ENCODE assay signal across 22 cellular contexts in the genomic region with DNA sequence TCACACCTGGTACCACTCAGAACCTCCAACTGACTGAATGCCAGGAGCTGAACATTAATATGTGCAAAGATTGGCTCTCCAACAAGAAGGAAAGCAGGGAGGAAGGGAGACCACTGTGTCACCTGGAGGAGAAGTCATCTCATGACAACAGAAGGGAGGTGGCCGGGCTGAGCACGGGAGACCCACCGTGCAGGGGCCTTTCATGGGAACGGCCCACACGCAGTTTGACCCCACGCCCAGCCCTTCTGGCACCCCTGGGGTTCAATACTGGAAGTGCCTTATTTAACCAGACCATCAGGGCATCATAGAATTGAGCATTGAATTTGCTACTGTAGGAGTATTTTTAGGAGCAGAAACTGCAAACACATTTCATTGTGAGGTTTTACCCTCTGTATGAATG.
DNase-seq lines count a peak whose midpoint lies in the region; FAIRE-seq and TF ChIP-seq lines count a peak whose summit lies in the region.
"Had no signal": no experiment of that assay in that cellular context is flagged by ENCODE, and none has a peak within 500 bp of the region (broad histone marks: within the 10 kb centered on the region; RNA-seq: fewer than 3 reads in every experiment).

No MANE protein-coding gene starts in this region.

- H3K9me3 ChIP-seq in kidney (ENCODE audit: control insufficient read depth in 1 of 2, low read length in 2 of 2): no peaks in the 10 kb centered on the region
- H3K9me3 ChIP-seq in stomach: no peaks in the 10 kb centered on the region

- H3K36me3 ChIP-seq in kidney (ENCODE audit: control insufficient read depth in 1 of 2, insufficient read depth in 2 of 2, low read length in 2 of 2) (no peaks in the 10 kb centered on the region), stomach (peaks cover 0 to 15% (median 7%) of the 10 kb centered on the region in 4 donors)

- WGBS in stomach, 5 donors: 81 to 95% (median 88%) methylated on average over 6 of the region's 6 CpGs

- peaks cover 0 to 32% (median 0%) of the 10 kb centered on the region in 3 donors for H3K27me3 ChIP-seq in stomach

- no peak for FAIRE-seq in kidney (lab: Jason Lieb, UNC)
- FAIRE-seq: GM12891, HepG2 had no signal

- H3K4me1 ChIP-seq in kidney (ENCODE audit: control insufficient read depth in 1 of 2, insufficient read depth in 1 of 2, low read depth in 1 of 2, low read length in 2 of 2) (no peaks in the 10 kb centered on the region), stomach (peaks cover 6 to 22% (median 13%) of the 10 kb centered on the region in 4 donors)

- no peak for TF ChIP-seq EP300 in stomach (IDR thresholded peaks at IDR 0.05)

- intact Hi-C loops in kidney (cut with DNase I) (loop anchor here (2.0 kb wide), 1 partner anchor 147 kb away; no protein-coding TSS in a partner anchor), stomach (cut with DNase I; ENCODE audit: low total_unique reads) (loop anchor here (2.0 kb wide), 1 partner anchor 149 kb away; no protein-coding TSS in a partner anchor)

- H3K27ac ChIP-seq in kidney (ENCODE audit: low read depth in 2 of 2, low read length in 2 of 2) (no peak overlapping the region), stomach (no peak overlapping the region)
- H3K27ac ChIP-seq: 22Rv1, GM23248, HL-60, SK-N-MC had no signal

- no peak overlapping the region for H3K4me3 ChIP-seq in kidney (ENCODE audit: low read length in 2 of 2)
- H3K4me3 ChIP-seq in stomach: no peak overlapping the region
- H3K4me3 ChIP-seq: GM23248, SK-N-MC had no signal

- TF ChIP-seq CTCF in kidney (IDR thresholded peaks at IDR 0.05; ENCODE audit: borderline replicate concordance, extremely low read depth, insufficient read depth): no peak
- TF ChIP-seq CTCF in stomach (IDR thresholded peaks at IDR 0.05): no peak

- no peak overlapping the region for H3K9ac ChIP-seq in kidney (ENCODE audit: low read length in 2 of 2)
- H3K9ac ChIP-seq: GM23248 had no signal

- DNase-seq in DMS79 treated with DMSO at 0.1 percent for 48 hours (lab: John Stamatoyannopoulos, UW): peak; percentile 20
- DNase-seq in DMS79 (lab: John Stamatoyannopoulos, UW): no peak
- DNase-seq in NCI-H526 treated with DMSO at 0.1 percent for 48 hours (lab: John Stamatoyannopoulos, UW): peak; percentile 18
- peak; percentile 60 for DNase-seq in kidney
- DNase-seq in stomach: peak; percentile 19
- DNase-seq in HCEC 1CT: no peak
- DNase-seq in SIG-M5 (lab: John Stamatoyannopoulos, UW): no peak
- DNase-seq in NCI-H345 treated with DMSO at 0.1 percent for 48 hours (lab: John Stamatoyannopoulos, UW; ENCODE audit: unreplicated experiment): no peak
- DNase-seq: activated gamma-delta T cell treated with Interleukin-2 at 50 U/mL for 16 hours; anterior cingulate cortex; central memory CD4-positive, alpha-beta T cell; DND-41; GM23248; NCI-H1105 treated with DMSO at 0.1 percent for 48 hours; NCI-H2081; NCI-H446 treated with DMSO at 0.1 percent for 48 hours; T-helper 2 cell had no signal

- TF ChIP-seq POLR2A in stomach (IDR thresholded peaks at IDR 0.05): no peak

Comparison
In these comparisons a context has a peak if more than half of its experiments do, and no peak if none do; other contexts are left out.
1. DNase-seq: peak in DMS79 treated with DMSO at 0.1 percent for 48 hours (single experiment), NCI-H526 treated with DMSO at 0.1 percent for 48 hours (single experiment), kidney (single experiment) and stomach (single experiment); none in DMS79 (single experiment), HCEC 1CT (single experiment), SIG-M5 (single experiment) and NCI-H345 treated with DMSO at 0.1 percent for 48 hours (single experiment).